8 cellular contexts compared by ENCODE assay signal in the genomic region with DNA sequence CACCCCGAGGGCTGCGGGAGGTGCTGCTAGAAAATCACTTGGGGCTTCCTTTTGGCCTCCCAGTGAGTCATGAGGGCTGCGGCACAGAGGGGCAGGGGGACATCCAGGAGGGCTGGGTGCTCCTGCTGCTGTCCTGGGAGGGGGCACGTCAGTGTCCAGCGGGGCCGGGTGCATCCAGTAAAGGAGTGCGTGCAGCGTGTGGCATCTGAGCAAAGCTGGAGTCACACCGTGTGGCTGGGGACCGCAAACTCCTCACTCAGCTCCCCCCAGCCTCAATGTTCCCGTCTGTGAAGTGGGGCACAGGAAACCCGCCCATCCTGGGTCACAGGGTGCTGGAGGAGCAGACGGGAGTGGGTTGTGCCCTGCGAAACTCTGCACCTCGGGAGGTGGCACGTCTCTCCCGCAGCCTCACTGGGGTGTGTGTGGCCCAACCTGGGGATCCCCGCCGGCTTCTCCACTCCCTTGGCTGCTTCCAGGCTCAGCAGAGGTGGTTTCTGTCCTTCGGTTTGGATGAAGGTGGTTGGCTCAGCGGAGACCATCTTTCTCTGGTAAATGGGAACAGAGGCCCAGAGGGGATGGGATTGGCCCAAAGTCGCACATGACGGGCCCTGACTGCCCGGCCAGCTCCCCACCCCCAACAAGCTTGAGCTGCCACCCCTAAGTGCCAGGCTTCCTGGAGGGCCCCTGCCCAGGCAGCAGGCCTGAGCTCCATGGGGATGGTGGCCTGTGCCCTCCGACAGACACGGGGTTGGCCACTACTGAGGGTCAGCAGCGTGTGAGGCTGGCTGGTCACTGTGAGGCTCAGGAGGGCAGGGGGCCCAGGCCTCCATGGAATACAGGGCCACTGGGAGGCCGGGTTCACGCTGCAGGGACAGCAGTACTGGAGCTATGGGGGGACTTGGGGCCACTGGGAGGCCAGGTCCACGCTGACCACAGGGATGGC.
DNase-seq lines count a peak whose midpoint lies in the region; ATAC-seq and TF ChIP-seq lines count a peak whose summit lies in the region.
"Not testable (repeated sequence)": the region's sequence is repeated elsewhere in the genome, so short reads cannot be mapped to it uniquely, and the experiment has no call there.

No MANE protein-coding gene starts in this region.

- peak overlapping the region; percentile 23 for H3K9ac ChIP-seq in HUES6 (ENCODE audit: low read length)

- not testable (repeated sequence) for H3K4me3 ChIP-seq in HUES6 (ENCODE audit: low read depth, low read length); effector memory CD4-positive, alpha-beta T cell (ENCODE audit: insufficient read depth, low read depth, low read length, poor library complexity, severe bottlenecking); hepatocyte; uterus

- H3K36me3 Mint-ChIP-seq in natural killer cell: not testable (repeated sequence)

- not testable (repeated sequence) for TF ChIP-seq CTCF in hepatocyte (IDR thresholded peaks at IDR 0.05; ENCODE audit: poor library complexity); natural killer cell (IDR thresholded peaks at IDR 0.05); uterus (IDR thresholded peaks at IDR 0.05)

- peaks cover 0 to 13% of the 10 kb centered on the region in 2 donors for H3K4me1 Mint-ChIP-seq in natural killer cell

- H3K4me2 ChIP-seq in hepatocyte: peak overlapping the region; percentile 65

- peak; percentile 10 for DNase-seq in activated T-helper 9 cell treated with anti-CD3 and anti-CD28 coated beads, Interleukin-2, amount 50 U/mL, for 16 hours (ENCODE audit: low read depth)
- DNase-seq in effector memory CD4-positive, alpha-beta T cell: peak; percentile 12 to 56 (median 39)
- not testable (repeated sequence) for DNase-seq in hepatocyte (ENCODE audit: low spot score)
- DNase-seq in natural killer cell: peak; percentile 37
- peak; percentile 19 for DNase-seq in stimulated activated CD8-positive, alpha-beta memory T cell treated with anti-CD3 and anti-CD28 coated beads, Interleukin-12 subunit alpha, Interleukin-12 subunit beta, amount 100 ng/mL, for 4 hours (ENCODE audit: low read depth)
- peak; percentile 47 for DNase-seq in uterus

- H3K27me3 ChIP-seq in HUES6 (ENCODE audit: control insufficient read depth, insufficient read depth, low read length); effector memory CD4-positive, alpha-beta T cell (replicated peaks; ENCODE audit: control insufficient read depth, insufficient read depth, low read length, poor library complexity, severe bottlenecking); hepatocyte; uterus: not testable (repeated sequence)

- H2AFZ ChIP-seq in hepatocyte: not testable (repeated sequence)

- peak overlapping the region; percentile 59 for H3K4me3 Mint-ChIP-seq in natural killer cell

- not testable (repeated sequence) for H3K9me2 ChIP-seq in hepatocyte (replicated peaks; ENCODE audit: insufficient read depth)

- not testable (repeated sequence) for H3K9me3 Mint-ChIP-seq in natural killer cell

- not testable (repeated sequence) for H3K27ac ChIP-seq in HUES6 (ENCODE audit: low read depth, low read length); effector memory CD4-positive, alpha-beta T cell (ENCODE audit: insufficient read depth, low read length, poor library complexity, severe bottlenecking)
- H3K27ac ChIP-seq in hepatocyte (peak overlapping the region; percentile 78), uterus (peak overlapping the region; percentile 93 to 94)

- not testable (repeated sequence) for H4K20me1 ChIP-seq in hepatocyte (ENCODE audit: insufficient read depth, poor library complexity, severe bottlenecking)

- H3K9me3 ChIP-seq in HUES6 (ENCODE audit: control insufficient read depth, insufficient read depth, low read depth, low read length); effector memory CD4-positive, alpha-beta T cell (ENCODE audit: control insufficient read depth, low read length); hepatocyte (ENCODE audit: low read depth); uterus: not testable (repeated sequence)

- H3K79me2 ChIP-seq in hepatocyte: not testable (repeated sequence)

- intact Hi-C loops in natural killer cell (cut with micrococcal nuclease); uterus (cut with DNase I; ENCODE audit: low total_unique reads): not testable (repeated sequence)

- peaks cover 10% of the 10 kb centered on the region for H3K4me1 ChIP-seq in HUES6 (ENCODE audit: control insufficient read depth, insufficient read depth, low read length)
- H3K4me1 ChIP-seq in effector memory CD4-positive, alpha-beta T cell (ENCODE audit: control insufficient read depth, insufficient read depth, low read length, poor library complexity, severe bottlenecking): not testable (repeated sequence)
- peaks cover 38% of the 10 kb centered on the region for H3K4me1 ChIP-seq in hepatocyte (ENCODE audit: insufficient read depth)
- H3K4me1 ChIP-seq in uterus: peaks cover 0 to 20% of the 10 kb centered on the region in 2 donors

- not testable (repeated sequence) for TF ChIP-seq POLR2A in uterus (IDR thresholded peaks at IDR 0.05)

- H3K36me3 ChIP-seq in HUES6 (ENCODE audit: control insufficient read depth, insufficient read depth, low read length); effector memory CD4-positive, alpha-beta T cell (ENCODE audit: control insufficient read depth, insufficient read depth, low read length); hepatocyte (replicated peaks; ENCODE audit: insufficient read depth, low read depth); uterus: not testable (repeated sequence)

- H3K27me3 Mint-ChIP-seq in natural killer cell (ENCODE audit: low read depth in 2 of 2): not testable (repeated sequence)

- peak overlapping the region; percentile 56 to 95 for H3K27ac Mint-ChIP-seq in natural killer cell

- 94% methylated on average over 28 of the region's 30 CpGs for WGBS in hepatocyte (ENCODE audit: low lambda C conversion rate, missing lambda C conversion rate)

- peak; percentile 25 for ATAC-seq in GM21515 (IDR thresholded peaks at IDR 0.05; ENCODE audit: unreplicated experiment)
- peak; percentile 43 to 61 (median 51) for ATAC-seq in natural killer cell
